ENCODE assay signal across 14 cellular contexts in the genomic region with DNA sequence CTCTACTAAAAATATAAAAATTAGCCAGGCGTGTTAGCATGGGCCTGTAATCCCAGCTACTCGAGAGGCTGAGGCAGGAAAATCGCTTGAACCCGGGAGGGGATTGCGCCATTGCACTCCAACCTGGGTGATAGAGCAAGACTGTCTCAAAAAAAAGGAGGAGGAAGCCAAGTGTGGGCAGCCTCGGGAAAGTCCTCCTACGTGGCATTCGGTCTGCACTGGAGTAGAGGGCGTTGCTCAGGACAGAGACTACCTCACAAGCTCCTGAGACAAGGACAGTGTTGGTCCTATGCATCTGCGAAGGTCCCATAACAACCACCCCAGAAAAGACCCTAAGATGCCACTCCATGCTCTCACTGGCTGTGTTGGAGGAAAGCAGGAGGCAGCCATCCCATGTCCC. TPM values are rescaled to one million over a fixed set of nuclear protein-coding genes. Genes with fewer than 3 reads are reported as not detected.
DNase-seq lines count a peak whose midpoint lies in the region; ATAC-seq and TF ChIP-seq lines count a peak whose summit lies in the region.
"Had no signal": no experiment of that assay in that cellular context is flagged by ENCODE, and none has a peak within 500 bp of the region (broad histone marks: within the 10 kb centered on the region; RNA-seq: fewer than 3 reads in every experiment).

No MANE protein-coding gene starts in this region.

- H3K9me3 Mint-ChIP-seq in MCF 10A (ENCODE audit: unreplicated experiment) = no peaks in the 10 kb centered on the region
- H3K9me3 Mint-ChIP-seq in activated T-cell treated with anti-CD3 and anti-CD28 coated beads, Interleukin-2, amount 50 U/mL, for 24 hours = no peaks in the 10 kb centered on the region
- H3K9me3 Mint-ChIP-seq: activated CD4-positive, alpha-beta T cell treated with anti-CD3 and anti-CD28 coated beads, Interleukin-2, amount 10 ng/mL, durations not matched to agents 24 days and 14 days; activated T-helper 1 cell treated with anti-CD3 and anti-CD28 coated beads, Interleukin-12 subunit alpha, Interleukin-12 subunit beta, Interleukin-2, Interleukin-4 antibody, amounts not matched to agents 30 ng/mL and 10 ng/mL and 1 ng/mL, durations not matched to agents 14 hours and 24 hours and 36 hours; dendritic cell treated with granulocyte-macrophage colony-stimulating factor and Interleukin-4, amounts not matched to agents 40 ng/mL and 50 ng/mL, for 4 days had no signal

- no peak overlapping the region for H3K27ac ChIP-seq in mammary epithelial cell (ENCODE audit: insufficient read depth, low read depth, low read length)
- peak overlapping the region; percentile 87 for H3K27ac ChIP-seq in SJSA1
- peak overlapping the region; percentile 88 to 93 for H3K27ac ChIP-seq in thoracic aorta

- in situ Hi-C loops in mammary epithelial cell (cut with MboI; ENCODE audit: low sequenced_read_pairs in 2 of 2) = no loop called here

- no peaks in the 10 kb centered on the region for H3K27me3 ChIP-seq in mammary epithelial cell (ENCODE audit: insufficient read depth, low read length)
- no peaks in the 10 kb centered on the region for H3K27me3 ChIP-seq in SJSA1 (replicated peaks)
- no peaks in the 10 kb centered on the region for H3K27me3 ChIP-seq in thoracic aorta (replicated peaks; ENCODE audit: insufficient read depth)

- no peaks in the 10 kb centered on the region for H3K36me3 ChIP-seq in mammary epithelial cell (ENCODE audit: insufficient read depth, low read length)
- H3K36me3 ChIP-seq in SJSA1 = no peaks in the 10 kb centered on the region
- no peaks in the 10 kb centered on the region for H3K36me3 ChIP-seq in thoracic aorta

- DNase-seq in mammary epithelial cell = no peak
- DNase-seq in MCF 10A (ENCODE audit: unreplicated experiment) = no peak
- no peak for DNase-seq in SJSA1 (ENCODE audit: low read depth in 1 of 2, low spot score in 2 of 2)
- DNase-seq in kidney glomerular epithelial cell (lab: John Stamatoyannopoulos, UW) = peak; percentile 55
- DNase-seq in thoracic aorta (ENCODE audit: low spot score) = no peak
- no peak for DNase-seq in stimulated activated CD4-positive, alpha-beta T cell treated with anti-CD3 and anti-CD28 coated beads, Interleukin-4, amount 100 ng/mL, for 4 hours
- no peak for DNase-seq in activated CD8-positive, alpha-beta memory T cell treated with anti-CD3 and anti-CD28 coated beads for 24 hours
- DNase-seq in activated T-cell treated with anti-CD3 and anti-CD28 coated beads, Interleukin-2, amount 50 U/mL, for 24 hours = no peak
- DNase-seq: activated CD4-positive, alpha-beta T cell treated with anti-CD3 and anti-CD28 coated beads, Interleukin-2, amount 10 ng/mL, durations not matched to agents 24 days and 14 days; NCI-H1105; SHP77 treated with DMSO at 0.1 percent for 48 hours; stimulated activated CD4-positive, alpha-beta T cell treated with anti-CD3 and anti-CD28 coated beads, Interleukin-12 subunit alpha, Interleukin-12 subunit beta, amount 100 ng/mL, for 4 hours had no signal

- dilution Hi-C loops in mammary epithelial cell (cut with HindIII; ENCODE audit: low sequenced_read_pairs) = no loop called here

- no peak overlapping the region for H3K9ac ChIP-seq in mammary epithelial cell (ENCODE audit: insufficient read depth, low read length)

- ATAC-seq in thoracic aorta (ENCODE audit: insufficient number of reproducible peaks, low FRiP score, low read depth) = no peak

- H3K79me2 ChIP-seq in mammary epithelial cell (ENCODE audit: insufficient read depth, low read length) = no peaks in the 10 kb centered on the region

- no peak overlapping the region for H3K4me3 Mint-ChIP-seq in MCF 10A (ENCODE audit: unreplicated experiment)
- no peak overlapping the region for H3K4me3 Mint-ChIP-seq in activated T-cell treated with anti-CD3 and anti-CD28 coated beads, Interleukin-2, amount 50 U/mL, for 24 hours
- H3K4me3 Mint-ChIP-seq: activated CD4-positive, alpha-beta T cell treated with anti-CD3 and anti-CD28 coated beads, Interleukin-2, amount 10 ng/mL, durations not matched to agents 24 days and 14 days; activated T-helper 1 cell treated with anti-CD3 and anti-CD28 coated beads, Interleukin-12 subunit alpha, Interleukin-12 subunit beta, Interleukin-2, Interleukin-4 antibody, amounts not matched to agents 30 ng/mL and 10 ng/mL and 1 ng/mL, durations not matched to agents 14 hours and 24 hours and 36 hours; dendritic cell treated with granulocyte-macrophage colony-stimulating factor and Interleukin-4, amounts not matched to agents 40 ng/mL and 50 ng/mL, for 4 days had no signal

- H3K9me3 ChIP-seq in mammary epithelial cell (replicated peaks; ENCODE audit: insufficient read depth, low read length) (no peaks in the 10 kb centered on the region), SJSA1 (replicated peaks) (no peaks in the 10 kb centered on the region), thoracic aorta (no peaks in the 10 kb centered on the region)

- peak overlapping the region; percentile 3 for H2AFZ ChIP-seq in mammary epithelial cell (ENCODE audit: low read depth, low read length)

- no peaks in the 10 kb centered on the region for H3K36me3 Mint-ChIP-seq in MCF 10A (ENCODE audit: insufficient read depth, unreplicated experiment)
- H3K36me3 Mint-ChIP-seq in activated T-cell treated with anti-CD3 and anti-CD28 coated beads, Interleukin-2, amount 50 U/mL, for 24 hours (ENCODE audit: low read depth) = no peaks in the 10 kb centered on the region

- POLR2A ChIA-PET in MCF 10A (lab: Yijun Ruan, JAX) = interaction anchor here (0.5 kb wide), 1 partner anchor 242 kb away, joined by 3 read pairs; the partner anchor contains the start of gene SRRT

- peaks cover 13% of the 10 kb centered on the region for H3K4me1 Mint-ChIP-seq in MCF 10A (ENCODE audit: insufficient read depth, unreplicated experiment)
- peaks cover 1% of the 10 kb centered on the region for H3K4me1 Mint-ChIP-seq in activated T-cell treated with anti-CD3 and anti-CD28 coated beads, Interleukin-2, amount 50 U/mL, for 24 hours (ENCODE audit: low read depth)

- no peak overlapping the region for H3K27ac Mint-ChIP-seq in MCF 10A (ENCODE audit: low read depth, unreplicated experiment)
- no peak overlapping the region for H3K27ac Mint-ChIP-seq in activated T-cell treated with anti-CD3 and anti-CD28 coated beads, Interleukin-2, amount 50 U/mL, for 24 hours
- H3K27ac Mint-ChIP-seq: activated CD4-positive, alpha-beta T cell treated with anti-CD3 and anti-CD28 coated beads, Interleukin-2, amount 10 ng/mL, durations not matched to agents 24 days and 14 days; activated T-helper 1 cell treated with anti-CD3 and anti-CD28 coated beads, Interleukin-12 subunit alpha, Interleukin-12 subunit beta, Interleukin-2, Interleukin-4 antibody, amounts not matched to agents 30 ng/mL and 10 ng/mL and 1 ng/mL, durations not matched to agents 14 hours and 24 hours and 36 hours; dendritic cell treated with granulocyte-macrophage colony-stimulating factor and Interleukin-4, amounts not matched to agents 40 ng/mL and 50 ng/mL, for 4 days had no signal

- WGBS in mammary epithelial cell (ENCODE audit: low coverage, missing lambda C conversion rate) = 93% methylated on average over 2 of the region's 10 CpGs

- no peak overlapping the region for H3K4me2 ChIP-seq in mammary epithelial cell (ENCODE audit: insufficient read depth, low read depth, low read length)

- BruUV-seq in mammary epithelial cell (replicated peaks; lab: Mats Ljungman, UMichigan) (no TSS peak), MCF 10A (replicated peaks; lab: Mats Ljungman, UMichigan) (no TSS peak)

- no peaks in the 10 kb centered on the region for H3K27me3 Mint-ChIP-seq in MCF 10A (ENCODE audit: insufficient read depth, unreplicated experiment)
- peaks cover 34% of the 10 kb centered on the region for H3K27me3 Mint-ChIP-seq in activated T-cell treated with anti-CD3 and anti-CD28 coated beads, Interleukin-2, amount 50 U/mL, for 24 hours

- H3K4me3 ChIP-seq in mammary epithelial cell (replicated peaks in 1 of 3; ENCODE audit: insufficient read depth in 1 of 3, low read depth in 2 of 3, low read length in 3 of 3) = no peak overlapping the region
- H3K4me3 ChIP-seq in SJSA1 = no peak overlapping the region
- no peak overlapping the region for H3K4me3 ChIP-seq in thoracic aorta

- CTCF ChIA-PET in mammary epithelial cell (lab: Charles Lee; ENCODE audit: low non-redundant PET) = no interaction called here
- CTCF ChIA-PET in MCF 10A (lab: Yijun Ruan, JAX) = no interaction called here

- TF ChIP-seq CTCF in mammary epithelial cell (conservative IDR thresholded peaks at IDR 0.05 in 1 of 2, IDR thresholded peaks at IDR 0.05 in 1 of 2; ENCODE audit: extremely low read depth in 1 of 2, insufficient read depth in 1 of 2, low read depth in 1 of 2, low read length in 2 of 2) (no peak), MCF 10A (IDR thresholded peaks at IDR 0.05; ENCODE audit: unreplicated experiment) (no peak), thoracic aorta (IDR thresholded peaks at IDR 0.05) (no peak)

- intact Hi-C loops in mammary epithelial cell (cut with micrococcal nuclease) (no loop called here), MCF 10A (cut with micrococcal nuclease) (no loop called here)

- H4K20me1 ChIP-seq in mammary epithelial cell (ENCODE audit: insufficient read depth, low read length) = no peaks in the 10 kb centered on the region

- H3K4me1 ChIP-seq in mammary epithelial cell (ENCODE audit: insufficient read depth, low read length) (peaks cover 25% of the 10 kb centered on the region), SJSA1 (replicated peaks) (peaks cover 88% of the 10 kb centered on the region), thoracic aorta (ENCODE audit: control insufficient read depth in 1 of 2, low read depth in 2 of 2) (peaks cover 37 to 62% of the 10 kb centered on the region in 2 donors)

RNA-seq across cellular contexts. Expression of gene SERPINE1, which starts 10.0 kb away (rescaled TPM):
- total RNA-seq in mammary epithelial cell (100 to 1,000 TPM; 429 to 467 TPM), MCF 10A (2022) (56.7 and 80.6 TPM in 2 replicates), thoracic aorta (1,000 to 10,000 TPM in 1 of 2 donors, 100 to 1,000 TPM in 1; 542 to 1,009 TPM)
- polyA plus RNA-seq in mammary epithelial cell = 741 TPM
- polyA minus RNA-seq in mammary epithelial cell = 543 TPM
- 21.8 and 25.6 TPM in 2 replicates for total RNA-seq in SJSA1 (2014; rRNA removed; shearing (Covaris generic))

RNA-seq across cellular contexts. Expression of gene TRIM56, which starts 31.6 kb away (rescaled TPM):
- total RNA-seq in mammary epithelial cell (10 to 100 TPM; 16.3 to 30.8 TPM), MCF 10A (2022) (29.6 and 36.8 TPM in 2 replicates), thoracic aorta (10 to 100 TPM; 32.1 to 44.5 TPM)
- polyA plus RNA-seq in mammary epithelial cell = 3.5 TPM
- 13.1 TPM for polyA minus RNA-seq in mammary epithelial cell
- 5.2 and 10.3 TPM in 2 replicates for total RNA-seq in SJSA1 (2014; rRNA removed; shearing (Covaris generic))

RNA-seq across cellular contexts. Expression of gene AP1S1, which starts 37.4 kb away (rescaled TPM):
- total RNA-seq in mammary epithelial cell = 100 to 1,000 TPM; 102 to 107 TPM
- polyA plus RNA-seq in mammary epithelial cell = 232 TPM
- polyA minus RNA-seq in mammary epithelial cell = 172 TPM
- 72.1 and 72.5 TPM in 2 replicates for total RNA-seq in MCF 10A (2022)
- 98.4 and 119 TPM in 2 replicates for total RNA-seq in SJSA1 (2014; rRNA removed; shearing (Covaris generic))
- 10 to 100 TPM; 11.9 to 33.0 TPM for total RNA-seq in thoracic aorta

RNA-seq across cellular contexts. Expression of gene VGF, which starts 48.5 kb away (rescaled TPM):
- total RNA-seq in mammary epithelial cell (under 1 TPM in 1 of 2 donors, not detected in 1; 0.54 TPM), MCF 10A (2022) (11.2 and 12.8 TPM in 2 replicates), thoracic aorta (not detected)
- 0.08 TPM for polyA plus RNA-seq in mammary epithelial cell
- not detected for polyA minus RNA-seq in mammary epithelial cell
- not detected in 2 replicates for total RNA-seq in SJSA1 (2014; rRNA removed; shearing (Covaris generic))
